Comparison of ENCODE assay signal across 15 cellular contexts in the genomic region with DNA sequence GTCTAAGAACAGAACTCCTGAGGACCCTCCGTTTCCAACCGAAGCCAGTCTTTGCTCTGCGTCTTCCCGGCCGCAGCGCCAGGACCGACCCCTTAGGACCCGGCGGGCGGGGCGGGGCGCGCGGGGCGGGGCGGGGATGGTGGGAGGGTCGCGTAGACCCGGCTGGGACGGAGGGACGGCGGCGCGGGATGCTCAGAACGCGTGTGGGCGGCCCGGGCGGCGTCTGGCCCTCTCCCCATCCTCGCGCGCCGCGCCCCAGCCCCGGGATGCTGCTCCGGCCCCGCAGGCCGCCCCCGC. TPM values are rescaled to one million over a fixed set of nuclear protein-coding genes. Genes with fewer than 3 reads are reported as not detected.
DNase-seq lines count a peak whose midpoint lies in the region; ATAC-seq and TF ChIP-seq lines count a peak whose summit lies in the region.
"Had no signal": no experiment of that assay in that cellular context is flagged by ENCODE, and none has a peak within 500 bp of the region (broad histone marks: within the 10 kb centered on the region; RNA-seq: fewer than 3 reads in every experiment).

A gene with protein sequence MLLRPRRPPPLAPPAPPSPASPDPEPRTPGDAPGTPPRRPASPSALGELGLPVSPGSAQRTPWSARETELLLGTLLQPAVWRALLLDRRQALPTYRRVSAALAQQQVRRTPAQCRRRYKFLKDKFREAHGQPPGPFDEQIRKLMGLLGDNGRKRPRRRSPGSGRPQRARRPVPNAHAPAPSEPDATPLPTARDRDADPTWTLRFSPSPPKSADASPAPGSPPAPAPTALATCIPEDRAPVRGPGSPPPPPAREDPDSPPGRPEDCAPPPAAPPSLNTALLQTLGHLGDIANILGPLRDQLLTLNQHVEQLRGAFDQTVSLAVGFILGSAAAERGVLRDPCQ (plus strand): TSS at position 195 of the 297 bp plus-strand sequence. CDS start 72 bp downstream, at position 267.

- intact Hi-C loops in spleen (cut with DNase I; ENCODE audit: low total_unique reads) (no loop called here), adrenal gland (cut with DNase I) (loop anchor here in 1 of 2 donors (10.0 kb wide), 1 partner anchor 75 kb away; no protein-coding TSS in a partner anchor)

- H3K9me3 ChIP-seq in Peyer's patch (no peaks in the 10 kb centered on the region), iPS DF 6.9 (ENCODE audit: control insufficient read depth, insufficient read depth, low read length) (no peaks in the 10 kb centered on the region), spleen (no peaks in the 10 kb centered on the region), adrenal gland (replicated peaks in 1 of 3) (no peaks in the 10 kb centered on the region)

- H3K4me3 Mint-ChIP-seq in T-helper 2 cell treated with Interferon-gamma antibody and Interleukin-4, amounts not matched to agents 5 μg/mL and 100 μg/mL, for 36 hours = peak within 1 kb of the TSS; percentile 5

- ATAC-seq in HG03439 (IDR thresholded peaks at IDR 0.05; ENCODE audit: unreplicated experiment) = no peak

- peaks cover 0 to 15% (median 3%) of the 10 kb centered on the region in 4 donors for H3K4me1 ChIP-seq in Peyer's patch
- peaks cover 1% of the 10 kb centered on the region; the same call in 1 of the 2 replicates for H3K4me1 ChIP-seq in iPS DF 6.9 (ENCODE audit: control insufficient read depth, insufficient read depth, low read length)
- peaks cover 5 to 42% (median 27%) of the 10 kb centered on the region in 6 donors for H3K4me1 ChIP-seq in spleen
- H3K4me1 ChIP-seq in adrenal gland (replicated peaks in 1 of 2) = no peaks in the 10 kb centered on the region

- no peaks in the 10 kb centered on the region for H3K36me3 ChIP-seq in Peyer's patch
- H3K36me3 ChIP-seq in iPS DF 6.9 (ENCODE audit: control insufficient read depth, insufficient read depth, low read length) = no peaks in the 10 kb centered on the region
- no peaks in the 10 kb centered on the region for H3K36me3 ChIP-seq in spleen
- H3K36me3 ChIP-seq in adrenal gland (replicated peaks in 1 of 2) = no peaks in the 10 kb centered on the region

- WGBS in iPS DF 6.9 (ENCODE audit: insufficient coverage, insufficient read length) = no CpG with 5 or more reads among the region's 40 CpGs
- WGBS in spleen, 5 donors = 0 to 6% (median 4%) methylated on average over 7 to 40 of the region's 40 CpGs; no CpG with 5 or more reads in 1 of the 5 donors
- 2% methylated on average over 27 to 39 of the region's 40 CpGs; no CpG with 5 or more reads in 2 of the 4 donors for WGBS in adrenal gland, 4 donors

- no peak for TF ChIP-seq CTCF in Peyer's patch (IDR thresholded peaks at IDR 0.05)
- TF ChIP-seq CTCF in spleen (IDR thresholded peaks at IDR 0.05 in 8 of 11, conservative IDR thresholded peaks at IDR 0.05 in 3 of 11) = no peak
- TF ChIP-seq CTCF in adrenal gland (IDR thresholded peaks at IDR 0.05) = no peak

- peaks cover 14% of the 10 kb centered on the region for H3K4me1 Mint-ChIP-seq in T-helper 2 cell treated with Interferon-gamma antibody and Interleukin-4, amounts not matched to agents 5 μg/mL and 100 μg/mL, for 36 hours (ENCODE audit: low read depth)

- no peak for DNase-seq in T-helper 2 cell treated with Interferon-gamma antibody and Interleukin-4, amounts not matched to agents 5 μg/mL and 100 μg/mL, for 36 hours (ENCODE audit: low spot score)
- no peak for DNase-seq in T-helper 2 cell
- no peak for DNase-seq in Peyer's patch
- DNase-seq in iPS DF 6.9 (ENCODE audit: low read depth, low spot score) = no peak
- no peak for DNase-seq in spleen
- DNase-seq in adrenal gland = no peak
- DNase-seq in central memory CD4-positive, alpha-beta T cell = no peak
- DNase-seq: effector memory CD4-positive, alpha-beta T cell; Karpas-422; NCI-H1930; NCI-H748 treated with DMSO at 0.1 percent for 48 hours had no signal

- H3K27me3 Mint-ChIP-seq in T-helper 2 cell treated with Interferon-gamma antibody and Interleukin-4, amounts not matched to agents 5 μg/mL and 100 μg/mL, for 36 hours (ENCODE audit: low read depth) = peaks cover 60% of the 10 kb centered on the region

- H3K4me3 ChIP-seq in Peyer's patch (peak within 1 kb of the TSS in 3 of 4 donors; percentile 8 to 36 (median 21)), iPS DF 6.9 (ENCODE audit: low read length) (peak within 1 kb of the TSS; percentile 32; the same call in 1 of the 2 replicates), spleen (peak within 1 kb of the TSS in 6 of 8 donors; percentile 10 to 65 (median 32)), adrenal gland (peak within 1 kb of the TSS in 1 of 4 donors; percentile 36)

- no peak for TF ChIP-seq POLR2A in Peyer's patch (IDR thresholded peaks at IDR 0.05)
- no peak for TF ChIP-seq POLR2A in spleen (IDR thresholded peaks at IDR 0.05)
- no peak for TF ChIP-seq POLR2A in adrenal gland (IDR thresholded peaks at IDR 0.05)

- no peak within 1 kb of the TSS for H3K27ac Mint-ChIP-seq in T-helper 2 cell treated with Interferon-gamma antibody and Interleukin-4, amounts not matched to agents 5 μg/mL and 100 μg/mL, for 36 hours

- H3K27me3 ChIP-seq in Peyer's patch (peaks cover 0 to 28% of the 10 kb centered on the region in 2 donors), iPS DF 6.9 (ENCODE audit: control insufficient read depth, insufficient read depth, low read length) (peaks cover 5% of the 10 kb centered on the region; the same call in 1 of the 2 replicates), spleen (replicated peaks in 1 of 7) (peaks cover 0 to 100% (median 61%) of the 10 kb centered on the region in 7 donors), adrenal gland (peaks cover 59% of the 10 kb centered on the region)

- no peaks in the 10 kb centered on the region for H3K36me3 Mint-ChIP-seq in T-helper 2 cell treated with Interferon-gamma antibody and Interleukin-4, amounts not matched to agents 5 μg/mL and 100 μg/mL, for 36 hours (ENCODE audit: low read depth)

- H3K9me3 Mint-ChIP-seq in T-helper 2 cell treated with Interferon-gamma antibody and Interleukin-4, amounts not matched to agents 5 μg/mL and 100 μg/mL, for 36 hours = no peaks in the 10 kb centered on the region

- H3K27ac ChIP-seq in Peyer's patch = no peak within 1 kb of the TSS
- H3K27ac ChIP-seq in iPS DF 6.9 (ENCODE audit: low read length) = no peak within 1 kb of the TSS
- H3K27ac ChIP-seq in spleen = no peak within 1 kb of the TSS
- H3K27ac ChIP-seq in adrenal gland = no peak within 1 kb of the TSS

RNA-seq across cellular contexts. Expression of the gene that starts here (rescaled TPM):
- total RNA-seq in Peyer's patch = not detected
- under 1 TPM in 3 of 7 donors, not detected in 4; 0.41 to 0.54 (median 0.43) TPM for total RNA-seq in spleen
- under 1 TPM; 0.10 to 0.23 (median 0.13) TPM for polyA plus RNA-seq in spleen
- total RNA-seq in adrenal gland = under 1 TPM in 1 of 8 donors, not detected in 7; 0.19 TPM
- under 1 TPM in 1 of 3 donors, not detected in 2; 0.24 TPM for polyA plus RNA-seq in adrenal gland
- total RNA-seq: A172, frontal cortex, subcutaneous adipose tissue had no signal
